In genomic region chr12:112194601-112195247, GRCh38 we compare ENCODE assay signal across 17 cellular contexts.
"Had no signal": no experiment of that assay in that cellular context is flagged by ENCODE, and none has a peak within 500 bp of the region (broad histone marks: within the 10 kb centered on the region; RNA-seq: fewer than 3 reads in every experiment).

No MANE protein-coding gene starts in this region.

- H3K4me1 Mint-ChIP-seq: mesothelial cell of epicardium had no signal

- H3K27me3 Mint-ChIP-seq: naive B cell had no signal

- DNase-seq: dermis blood vessel endothelial cell; dorsolateral prefrontal cortex; effector CD4-positive, alpha-beta T cell; effector memory CD4-positive, alpha-beta T cell; endodermal cell; foreskin keratinocyte; heart right ventricle; hippocampal formation; left cardiac atrium; left lung; left ventricle myocardium superior; lower lobe of right lung; mesenchymal stem cell; mucosa of descending colon; naive B cell had no signal

- ATAC-seq: foreskin keratinocyte, gastroesophageal sphincter, left cardiac atrium, left lung, left ventricle myocardium superior, lower lobe of right lung, mucosa of descending colon had no signal

- H3K27ac Mint-ChIP-seq: endodermal cell, mesothelial cell of epicardium had no signal

- H3K4me3 Mint-ChIP-seq: endodermal cell, mesothelial cell of epicardium, naive B cell had no signal

- H3K9me3 Mint-ChIP-seq: endodermal cell, mesothelial cell of epicardium, naive B cell had no signal
